ENCODE assay signal across 8 cellular contexts in genomic region chr20:3767434-3768341, GRCh38. TPM values are rescaled to one million over a fixed set of nuclear protein-coding genes. Genes with fewer than 3 reads are reported as not detected.
DNase-seq lines count a peak whose midpoint lies in the region; ATAC-seq and TF ChIP-seq lines count a peak whose summit lies in the region.

Gene ADISSP (minus strand): TSS chr20:3767753. CDS start chr20:3760100, 7,653 bp downstream.

- TF ChIP-seq CTCF in C4-2B (conservative IDR thresholded peaks at IDR 0.05) (no peak), coronary artery (IDR thresholded peaks at IDR 0.05) (no peak)

- H3K27ac ChIP-seq in C4-2B (peak within 1 kb of the TSS; percentile 75), coronary artery (peak within 1 kb of the TSS; percentile 80 to 96), layer of hippocampus (ENCODE audit: low read depth, low read length) (peak within 1 kb of the TSS; percentile 89)

- H3K4me3 ChIP-seq in coronary artery: peak within 1 kb of the TSS; percentile 85

- DNase-seq in NCI-H69 (lab: John Stamatoyannopoulos, UW): peak; percentile 100
- peak; percentile 98 for DNase-seq in activated CD4-positive, alpha-beta T cell treated with anti-CD3 and anti-CD28 coated beads, Interleukin-2, amount 10 ng/mL, durations not matched to agents 7 days and 5 days
- DNase-seq in coronary artery (ENCODE audit: low spot score): peak; percentile 99
- peak; percentile 92 to 96 for DNase-seq in stimulated activated CD4-positive, alpha-beta T cell treated with anti-CD3 and anti-CD28 coated beads, Interleukin-1b, Interleukin-23, amount 100 ng/mL, for 4 hours (ENCODE audit: low read depth in 2 of 2)

- POLR2A ChIA-PET in activated CD4-positive, alpha-beta T cell treated with anti-CD3 and anti-CD28 coated beads, Interleukin-2, amount 10 ng/mL, durations not matched to agents 7 days and 5 days (lab: Charles Lee): interaction anchor here (0.6 to 1.0 kb wide), 3 partner anchors 10 to 16 kb away, joined by 3 to 5 read pairs (median 3); no protein-coding TSS in a partner anchor

- H3K9me3 Mint-ChIP-seq in activated CD4-positive, alpha-beta T cell treated with anti-CD3 and anti-CD28 coated beads, Interleukin-2, amount 10 ng/mL, durations not matched to agents 7 days and 5 days: no peaks in the 10 kb centered on the region

- peaks cover 29% of the 10 kb centered on the region for H3K4me1 Mint-ChIP-seq in activated CD4-positive, alpha-beta T cell treated with anti-CD3 and anti-CD28 coated beads, Interleukin-2, amount 10 ng/mL, durations not matched to agents 7 days and 5 days

- H3K27me3 ChIP-seq in layer of hippocampus (ENCODE audit: control insufficient read depth, insufficient read depth, low read length): no peaks in the 10 kb centered on the region

- peak; percentile 95 for ATAC-seq in GM19328 (IDR thresholded peaks at IDR 0.05; ENCODE audit: unreplicated experiment)
- peak; percentile 84 for ATAC-seq in HG03520 (IDR thresholded peaks at IDR 0.05; ENCODE audit: unreplicated experiment)

- CTCF ChIA-PET in activated CD4-positive, alpha-beta T cell treated with anti-CD3 and anti-CD28 coated beads, Interleukin-2, amount 10 ng/mL, durations not matched to agents 7 days and 5 days (lab: Charles Lee): interaction anchor here (0.6 to 3.7 kb wide), 19 partner anchors 9 to 1281 kb away, joined by 3 to 40 read pairs (median 5); partner anchors contain the start of genes AP5S1, CENPB and SPEF1

- H3K4me3 Mint-ChIP-seq in activated CD4-positive, alpha-beta T cell treated with anti-CD3 and anti-CD28 coated beads, Interleukin-2, amount 10 ng/mL, durations not matched to agents 7 days and 5 days: peak within 1 kb of the TSS; percentile 83

- peaks cover 2% of the 10 kb centered on the region for H3K27me3 Mint-ChIP-seq in activated CD4-positive, alpha-beta T cell treated with anti-CD3 and anti-CD28 coated beads, Interleukin-2, amount 10 ng/mL, durations not matched to agents 7 days and 5 days

- peak within 1 kb of the TSS; percentile 94 for H3K27ac Mint-ChIP-seq in activated CD4-positive, alpha-beta T cell treated with anti-CD3 and anti-CD28 coated beads, Interleukin-2, amount 10 ng/mL, durations not matched to agents 7 days and 5 days

- no peaks in the 10 kb centered on the region for H3K36me3 Mint-ChIP-seq in activated CD4-positive, alpha-beta T cell treated with anti-CD3 and anti-CD28 coated beads, Interleukin-2, amount 10 ng/mL, durations not matched to agents 7 days and 5 days (ENCODE audit: low read depth)

RNA-seq across cellular contexts. Expression of gene ADISSP, which starts in this region (rescaled TPM):
- total RNA-seq in activated CD4-positive, alpha-beta T cell treated with anti-CD3 and anti-CD28 coated beads, Interleukin-2, amount 10 ng/mL, durations not matched to agents 7 days and 5 days: 10 to 100 TPM; 27.8 to 27.9 TPM

Comparison
In these comparisons a context has a peak if more than half of its experiments do, and no peak if none do; other contexts are left out.
1. Peak in every context shown above with its lines: DNase-seq, ATAC-seq, H3K4me3 ChIP-seq and H3K27ac ChIP-seq.